Comparison of ENCODE assay signal across 18 cellular contexts in genomic region chr11:134399293-134399654, GRCh38. TPM values are rescaled to one million over a fixed set of nuclear protein-coding genes. Genes with fewer than 3 reads are reported as not detected.
"Had no signal": no experiment of that assay in that cellular context is flagged by ENCODE, and none has a peak within 500 bp of the region (broad histone marks: within the 10 kb centered on the region; RNA-seq: fewer than 3 reads in every experiment).

No MANE protein-coding gene starts in this region.

- H3K4me1 ChIP-seq: esophagus squamous epithelium, gastroesophageal sphincter, psoas muscle had no signal

- ATAC-seq: gastroesophageal sphincter; naive thymus-derived CD4-positive, alpha-beta T cell; psoas muscle; stimulated activated effector memory CD8-positive, alpha-beta T cell treated with anti-CD3 and anti-CD28 coated beads, Interleukin-12 subunit alpha, Interleukin-12 subunit beta, amount 100 ng/mL, for 72 hours had no signal

- H3K9me3 ChIP-seq: esophagus squamous epithelium, gastroesophageal sphincter, neutrophil, psoas muscle, right lobe of liver had no signal

- H3K4me3 ChIP-seq: esophagus squamous epithelium, gastroesophageal sphincter, psoas muscle, right lobe of liver had no signal

- H3K36me3 ChIP-seq: esophagus squamous epithelium, gastroesophageal sphincter, neutrophil, right lobe of liver had no signal

- DNase-seq: esophagus squamous epithelium; foreskin fibroblast; immature natural killer cell; naive thymus-derived CD4-positive, alpha-beta T cell; nephron progenitor cell; psoas muscle; retina; right lobe of liver; stimulated activated CD4-positive, alpha-beta T cell treated with anti-CD3 and anti-CD28 coated beads, Interleukin-4, amount 100 ng/mL, for 1 hour; stimulated activated CD8-positive, alpha-beta memory T cell treated with anti-CD3 and anti-CD28 coated beads, Interleukin-4, amount 100 ng/mL, for 48 hours; trophoblast cell had no signal

- FAIRE-seq: colon had no signal

- H3K27me3 ChIP-seq: neutrophil, right lobe of liver had no signal

- H3K27ac ChIP-seq: esophagus squamous epithelium, gastroesophageal sphincter, neutrophil, psoas muscle had no signal

RNA-seq across cellular contexts. Expression of gene B3GAT1, which starts 12.8 kb away (rescaled TPM):
- total RNA-seq: epithelial cell of proximal tubule, lung microvascular endothelial cell, osteoblast had no signal
- polyA plus RNA-seq: naive thymus-derived CD4-positive, alpha-beta T cell had no signal
